Comparison of ENCODE assay signal across 8 cellular contexts in the genomic region with DNA sequence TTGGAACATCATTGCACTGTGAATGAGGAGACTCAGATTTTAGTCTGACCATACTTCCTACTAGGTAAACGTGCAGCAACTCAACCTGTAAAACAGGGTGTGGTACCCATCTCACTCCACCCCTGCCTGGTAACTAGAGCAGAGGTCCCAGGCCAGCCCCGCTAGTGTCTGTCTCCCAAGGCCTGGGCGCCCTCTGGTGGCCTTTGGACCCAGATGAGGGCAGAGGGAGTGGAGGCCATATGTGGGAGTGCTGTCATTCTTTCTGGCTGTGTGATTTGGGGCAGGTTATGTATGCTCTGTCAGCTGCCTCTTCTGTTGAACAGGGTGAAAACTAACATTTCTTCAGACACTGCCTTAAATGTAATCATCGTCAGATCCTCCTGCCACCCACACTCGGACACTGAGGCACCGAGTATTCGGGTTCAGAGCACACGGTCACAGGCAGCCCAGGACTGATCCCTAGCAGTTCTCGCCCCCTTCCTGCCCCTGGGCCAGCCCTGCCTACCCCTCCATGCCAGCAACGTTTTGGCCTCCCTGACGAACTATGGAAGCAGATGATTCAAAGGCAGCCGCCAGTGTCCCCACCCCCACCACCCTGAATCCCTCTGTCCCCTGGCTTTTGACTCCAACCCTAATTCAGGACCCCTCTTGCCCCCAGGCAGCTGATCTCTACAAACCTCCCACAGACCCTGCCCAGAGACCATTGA.
A peak's percentile ranks its signal among the peaks of the same experiment; 100 is the strongest.
DNase-seq lines count a peak whose midpoint lies in the region; ATAC-seq and TF ChIP-seq lines count a peak whose summit lies in the region.

No MANE protein-coding gene starts in this region.

- H3K56ac ChIP-seq in IMR-90 (ENCODE audit: extremely low read depth, insufficient read depth, low read length), result no peak overlapping the region

- in situ Hi-C loops in IMR-90 (cut with MboI; ENCODE audit: low sequenced_read_pairs), result no loop called here

- no peak for TF ChIP-seq EP300 in neural cell (conservative IDR thresholded peaks at IDR 0.05; ENCODE audit: poor library complexity, severe bottlenecking)

- TF ChIP-seq POLR2A in IMR-90 (IDR thresholded peaks at IDR 0.05; ENCODE audit: low read depth, low read length), result no peak

- H3K27ac ChIP-seq in IMR-90 (ENCODE audit: insufficient read depth, low read length), result no peak overlapping the region
- H3K27ac ChIP-seq in PC-9, result peak overlapping the region; percentile 52; the same call in 1 of the 2 replicates
- no peak overlapping the region for H3K27ac ChIP-seq in neural cell (ENCODE audit: low read length)

- peak overlapping the region; percentile 83 for H2AK9ac ChIP-seq in IMR-90 (replicated peaks; ENCODE audit: low read depth, low read length, poor library complexity)

- no peak overlapping the region for H2BK120ac ChIP-seq in IMR-90 (ENCODE audit: low read depth, low read length)

- H4K20me1 ChIP-seq in IMR-90 (ENCODE audit: insufficient read depth, low read length) (no peaks in the 10 kb centered on the region), PC-9 (ENCODE audit: insufficient read depth) (no peaks in the 10 kb centered on the region), neural cell (ENCODE audit: insufficient read depth) (no peaks in the 10 kb centered on the region)

- H3K36me3 ChIP-seq in IMR-90 (ENCODE audit: control insufficient read depth, insufficient read depth, low read length), result no peaks in the 10 kb centered on the region
- no peaks in the 10 kb centered on the region for H3K36me3 ChIP-seq in PC-9 (ENCODE audit: low read depth)
- H3K36me3 ChIP-seq in neural cell (ENCODE audit: insufficient read depth, low read length), result no peaks in the 10 kb centered on the region

- H3K14ac ChIP-seq in IMR-90 (replicated peaks; ENCODE audit: low read depth, low read length), result no peak overlapping the region

- dilution Hi-C loops in IMR-90 (cut with HindIII; ENCODE audit: low sequenced_read_pairs, unreplicated experiment), result loop anchor here (25.0 kb wide), 1 partner anchor 180 kb away; no protein-coding TSS in a partner anchor

- H2BK15ac ChIP-seq in IMR-90 (ENCODE audit: low read depth, low read length), result no peak overlapping the region

- H3K4me2 ChIP-seq in IMR-90 (ENCODE audit: low read depth, low read length) (no peak overlapping the region), PC-9 (peak overlapping the region; percentile 61), neural cell (ENCODE audit: low read length) (no peak overlapping the region)

- CTCF ChIA-PET in IMR-90 (lab: Yijun Ruan, JAX) (interaction anchor here (4.8 kb wide), 1 partner anchor 175 kb away, joined by 25 read pairs; no protein-coding TSS in a partner anchor), PC-9 (lab: Charles Lee) (interaction anchor here (0.9 kb wide), 1 partner anchor 91 kb away, joined by 6 read pairs; no protein-coding TSS in a partner anchor)

- peak overlapping the region; percentile 78 for H2AFZ ChIP-seq in IMR-90 (replicated peaks; ENCODE audit: low read length, poor library complexity)
- H2AFZ ChIP-seq in PC-9, result peak overlapping the region; percentile 23; the same call in 1 of the 2 replicates
- H2AFZ ChIP-seq in neural cell (ENCODE audit: low read depth, low read length), result no peak overlapping the region

- H3K9me3 ChIP-seq in IMR-90 (ENCODE audit: control insufficient read depth, insufficient read depth, low read length) (no peaks in the 10 kb centered on the region), PC-9 (ENCODE audit: insufficient read depth, low read depth) (no peaks in the 10 kb centered on the region), neural cell (ENCODE audit: low read length) (no peaks in the 10 kb centered on the region)

- H3K79me2 ChIP-seq in PC-9 (ENCODE audit: low read depth), result no peaks in the 10 kb centered on the region
- no peaks in the 10 kb centered on the region for H3K79me2 ChIP-seq in neural cell (replicated peaks; ENCODE audit: insufficient read depth, low read length)

- no peak overlapping the region for H3K4me3 ChIP-seq in IMR-90 (ENCODE audit: insufficient read depth, low read depth, low read length)
- H3K4me3 ChIP-seq in PC-9, result 0 out of 2 replicates have a peak overlapping the region, but pooled peaks have one; percentile 3
- no peak overlapping the region for H3K4me3 ChIP-seq in neural cell (ENCODE audit: low read length)

- BruUV-seq in IMR-90 (replicated peaks; lab: Mats Ljungman, UMichigan) (no TSS peak), PC-9 (replicated peaks; lab: Mats Ljungman, UMichigan) (no TSS peak)

- H3K9me3 Mint-ChIP-seq in activated T-cell treated with anti-CD3 and anti-CD28 coated beads, Interleukin-2, amount 50 U/mL, for 4 hours, result no peaks in the 10 kb centered on the region
- no peaks in the 10 kb centered on the region for H3K9me3 Mint-ChIP-seq in stimulated activated naive CD8-positive, alpha-beta T cell treated with anti-CD3 and anti-CD28 coated beads, Interleukin-15, Interleukin-2, amounts not matched to agents 100 ng/mL and 50 ng/mL, for 24 hours

- H2BK20ac ChIP-seq in IMR-90 (ENCODE audit: low read depth, low read length), result no peak overlapping the region

- ATAC-seq in GM21528 (IDR thresholded peaks at IDR 0.05; ENCODE audit: low FRiP score, unreplicated experiment), result peak; percentile 83
- peak; percentile 94 for ATAC-seq in IMR-90 (ENCODE audit: low read depth)
- ATAC-seq in activated T-cell treated with anti-CD3 and anti-CD28 coated beads, Interleukin-2, amount 50 U/mL, for 4 hours, result peak; percentile 75 to 77

- no peaks in the 10 kb centered on the region for H3K79me1 ChIP-seq in IMR-90 (ENCODE audit: low read depth in 1 of 2, low read length in 2 of 2)

- H3K4me1 Mint-ChIP-seq in activated T-cell treated with anti-CD3 and anti-CD28 coated beads, Interleukin-2, amount 50 U/mL, for 4 hours (ENCODE audit: low read depth), result peaks cover 84% of the 10 kb centered on the region
- peaks cover 83% of the 10 kb centered on the region for H3K4me1 Mint-ChIP-seq in stimulated activated naive CD8-positive, alpha-beta T cell treated with anti-CD3 and anti-CD28 coated beads, Interleukin-15, Interleukin-2, amounts not matched to agents 100 ng/mL and 50 ng/mL, for 24 hours (ENCODE audit: low read depth)

- H4K5ac ChIP-seq in IMR-90 (ENCODE audit: low read depth, low read length), result no peak overlapping the region

- H3K27me3 Mint-ChIP-seq in activated T-cell treated with anti-CD3 and anti-CD28 coated beads, Interleukin-2, amount 50 U/mL, for 4 hours (ENCODE audit: low read depth), result no peaks in the 10 kb centered on the region
- H3K27me3 Mint-ChIP-seq in stimulated activated naive CD8-positive, alpha-beta T cell treated with anti-CD3 and anti-CD28 coated beads, Interleukin-15, Interleukin-2, amounts not matched to agents 100 ng/mL and 50 ng/mL, for 24 hours, result no peaks in the 10 kb centered on the region

- POLR2A ChIA-PET in IMR-90 (lab: Charles Lee; ENCODE audit: unreplicated experiment) (no interaction called here), PC-9 (lab: Charles Lee; ENCODE audit: unreplicated experiment) (interaction anchor here (0.7 kb wide), 1 partner anchor 43 kb away, joined by 3 read pairs; no protein-coding TSS in a partner anchor)

- no peak overlapping the region for H2AK5ac ChIP-seq in IMR-90 (ENCODE audit: low read depth, low read length)

- TF ChIP-seq RAD21 in IMR-90 (IDR thresholded peaks at IDR 0.05; ENCODE audit: low read length), result peak; percentile 86
- peak; percentile 76 for TF ChIP-seq RAD21 in neural cell (conservative IDR thresholded peaks at IDR 0.05)

- H3K18ac ChIP-seq in IMR-90 (ENCODE audit: low read depth, low read length), result no peak overlapping the region

- H3K36me3 Mint-ChIP-seq in activated T-cell treated with anti-CD3 and anti-CD28 coated beads, Interleukin-2, amount 50 U/mL, for 4 hours (ENCODE audit: insufficient read depth), result peaks cover 14% of the 10 kb centered on the region
- peaks cover 54% of the 10 kb centered on the region for H3K36me3 Mint-ChIP-seq in stimulated activated naive CD8-positive, alpha-beta T cell treated with anti-CD3 and anti-CD28 coated beads, Interleukin-15, Interleukin-2, amounts not matched to agents 100 ng/mL and 50 ng/mL, for 24 hours (ENCODE audit: low read depth)

- no peak overlapping the region for H3K9ac ChIP-seq in IMR-90 (ENCODE audit: low read depth, low read length)
- H3K9ac ChIP-seq in neural cell (ENCODE audit: low read length), result no peak overlapping the region

- DNase-seq in DMS153 treated with DMSO at 0.1 percent for 48 hours (lab: John Stamatoyannopoulos, UW; ENCODE audit: unreplicated experiment) (peak; percentile 88), IMR-90 (peak; percentile 55), PC-9 (peak; percentile 92), fibroblast of gingiva (ENCODE audit: low read depth) (peak; percentile 58)
- peak; percentile 86 for DNase-seq in activated T-cell treated with anti-CD3 and anti-CD28 coated beads, Interleukin-2, amount 50 U/mL, for 4 hours

- no peak overlapping the region for H4K91ac ChIP-seq in IMR-90 (ENCODE audit: insufficient read depth, low read depth, low read length)

- peak overlapping the region; percentile 59 for H3K27ac Mint-ChIP-seq in stimulated activated naive CD8-positive, alpha-beta T cell treated with anti-CD3 and anti-CD28 coated beads, Interleukin-15, Interleukin-2, amounts not matched to agents 100 ng/mL and 50 ng/mL, for 24 hours

- H3K9me2 ChIP-seq in PC-9 (ENCODE audit: insufficient read depth) (no peaks in the 10 kb centered on the region), neural cell (ENCODE audit: insufficient read depth, low read length) (no peaks in the 10 kb centered on the region)

- H4K8ac ChIP-seq in IMR-90 (ENCODE audit: low read depth in 2 of 2, low read length in 2 of 2), result no peak overlapping the region

- H3F3A ChIP-seq in PC-9 (ENCODE audit: insufficient read depth, low read depth) (peaks cover 5% of the 10 kb centered on the region), neural cell (ENCODE audit: insufficient read depth, low read length, poor library complexity, severe bottlenecking) (no peaks in the 10 kb centered on the region)

- no peak overlapping the region for H3K23ac ChIP-seq in IMR-90 (ENCODE audit: low read depth, low read length)

- no peaks in the 10 kb centered on the region for H3K9me1 ChIP-seq in IMR-90 (ENCODE audit: insufficient read depth, low read length)

- TF ChIP-seq CTCF in IMR-90 (conservative IDR thresholded peaks at IDR 0.05; ENCODE audit: low read depth, low read length) (peak; percentile 86), PC-9 (conservative IDR thresholded peaks at IDR 0.05) (peak; percentile 91), neural cell (IDR thresholded peaks at IDR 0.05; ENCODE audit: poor library complexity, severe bottlenecking) (peak; percentile 79)

- H3K4ac ChIP-seq in IMR-90 (ENCODE audit: low read depth, low read length), result no peak overlapping the region

- H3K27me3 ChIP-seq in IMR-90 (ENCODE audit: control insufficient read depth, insufficient read depth, low read length) (peaks cover 36% of the 10 kb centered on the region), PC-9 (ENCODE audit: insufficient read depth, low read depth) (no peaks in the 10 kb centered on the region), neural cell (ENCODE audit: insufficient read depth, low read depth, low read length) (peaks cover 9% of the 10 kb centered on the region)

- intact Hi-C loops in IMR-90 (cut with micrococcal nuclease) (loop anchor here (1.0 to 5.0 kb wide), 5 partner anchors 41 to 376 kb away; a partner anchor contains a TSS), PC-9 (cut with micrococcal nuclease; ENCODE audit: unreplicated experiment) (loop anchor here (1.0 to 2.0 kb wide), 8 partner anchors 41 to 532 kb away; a partner anchor contains a TSS)

- no peaks in the 10 kb centered on the region for H3K4me1 ChIP-seq in IMR-90 (ENCODE audit: control insufficient read depth, insufficient read depth, low read length)
- peaks cover 21% of the 10 kb centered on the region for H3K4me1 ChIP-seq in PC-9 (replicated peaks; ENCODE audit: insufficient read depth)

- 28% methylated on average over 4 of the region's 12 CpGs; no CpG with 5 or more reads in 1 of the 2 experiments for WGBS in IMR-90 (ENCODE audit: extremely low coverage in 2 of 2, insufficient read length in 1 of 2), 2 experiments

- no peak overlapping the region for H3K4me3 Mint-ChIP-seq in activated T-cell treated with anti-CD3 and anti-CD28 coated beads, Interleukin-2, amount 50 U/mL, for 4 hours
- H3K4me3 Mint-ChIP-seq in stimulated activated naive CD8-positive, alpha-beta T cell treated with anti-CD3 and anti-CD28 coated beads, Interleukin-15, Interleukin-2, amounts not matched to agents 100 ng/mL and 50 ng/mL, for 24 hours, result no peak overlapping the region

- no peak overlapping the region for H2BK5ac ChIP-seq in IMR-90 (ENCODE audit: low read depth, low read length, poor library complexity, severe bottlenecking)
